Comparison of ENCODE assay signal across 1 cellular context in the genomic region with DNA sequence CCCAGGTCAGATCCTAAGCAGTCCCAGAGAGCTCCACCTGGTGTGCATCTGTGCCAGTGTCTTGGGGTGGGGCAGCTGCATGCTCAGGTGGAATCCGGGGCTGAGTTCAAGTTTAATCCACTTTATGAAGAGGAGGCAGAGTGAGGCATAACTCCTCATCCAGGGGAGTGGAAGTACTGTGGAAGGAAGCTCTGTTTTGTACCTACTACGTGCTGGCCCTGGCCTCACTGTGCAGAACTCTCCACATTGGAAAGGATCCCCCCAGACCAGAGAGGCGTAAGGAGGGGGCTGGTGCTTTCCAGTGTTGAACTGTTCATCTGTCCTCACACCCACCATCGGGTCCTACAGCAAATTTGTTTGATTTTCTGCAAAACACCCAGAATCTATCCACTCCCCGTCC.
TF ChIP-seq lines count a peak whose summit lies in the region.

No MANE protein-coding gene starts in this region.

TF ChIP-seq in HCT116, 20 proteins besides CTCF, POLR2A, EP300 and RAD21:
- TF ChIP-seq, protein P1, sequence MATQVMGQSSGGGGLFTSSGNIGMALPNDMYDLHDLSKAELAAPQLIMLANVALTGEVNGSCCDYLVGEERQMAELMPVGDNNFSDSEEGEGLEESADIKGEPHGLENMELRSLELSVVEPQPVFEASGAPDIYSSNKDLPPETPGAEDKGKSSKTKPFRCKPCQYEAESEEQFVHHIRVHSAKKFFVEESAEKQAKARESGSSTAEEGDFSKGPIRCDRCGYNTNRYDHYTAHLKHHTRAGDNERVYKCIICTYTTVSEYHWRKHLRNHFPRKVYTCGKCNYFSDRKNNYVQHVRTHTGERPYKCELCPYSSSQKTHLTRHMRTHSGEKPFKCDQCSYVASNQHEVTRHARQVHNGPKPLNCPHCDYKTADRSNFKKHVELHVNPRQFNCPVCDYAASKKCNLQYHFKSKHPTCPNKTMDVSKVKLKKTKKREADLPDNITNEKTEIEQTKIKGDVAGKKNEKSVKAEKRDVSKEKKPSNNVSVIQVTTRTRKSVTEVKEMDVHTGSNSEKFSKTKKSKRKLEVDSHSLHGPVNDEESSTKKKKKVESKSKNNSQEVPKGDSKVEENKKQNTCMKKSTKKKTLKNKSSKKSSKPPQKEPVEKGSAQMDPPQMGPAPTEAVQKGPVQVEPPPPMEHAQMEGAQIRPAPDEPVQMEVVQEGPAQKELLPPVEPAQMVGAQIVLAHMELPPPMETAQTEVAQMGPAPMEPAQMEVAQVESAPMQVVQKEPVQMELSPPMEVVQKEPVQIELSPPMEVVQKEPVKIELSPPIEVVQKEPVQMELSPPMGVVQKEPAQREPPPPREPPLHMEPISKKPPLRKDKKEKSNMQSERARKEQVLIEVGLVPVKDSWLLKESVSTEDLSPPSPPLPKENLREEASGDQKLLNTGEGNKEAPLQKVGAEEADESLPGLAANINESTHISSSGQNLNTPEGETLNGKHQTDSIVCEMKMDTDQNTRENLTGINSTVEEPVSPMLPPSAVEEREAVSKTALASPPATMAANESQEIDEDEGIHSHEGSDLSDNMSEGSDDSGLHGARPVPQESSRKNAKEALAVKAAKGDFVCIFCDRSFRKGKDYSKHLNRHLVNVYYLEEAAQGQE (IDR thresholded peaks at IDR 0.05; ENCODE audit: low read depth), result no peak
- TF ChIP-seq EZH2 (IDR thresholded peaks at IDR 0.05) (no peak), POLR2AphosphoS5 (IDR thresholded peaks at IDR 0.05; ENCODE audit: low read depth, low read length) (no peak), CEBPB (IDR thresholded peaks at IDR 0.05; ENCODE audit: low read depth) (no peak), EZH2phosphoT487 (IDR thresholded peaks at IDR 0.05; ENCODE audit: borderline replicate concordance) (no peak), TCF7L2 (IDR thresholded peaks at IDR 0.05; ENCODE audit: borderline replicate concordance, extremely low read depth, insufficient read depth, insufficient read length) (no peak), EGR1 (IDR thresholded peaks at IDR 0.05; ENCODE audit: low read depth) (no peak)
- TF ChIP-seq, protein P2, sequence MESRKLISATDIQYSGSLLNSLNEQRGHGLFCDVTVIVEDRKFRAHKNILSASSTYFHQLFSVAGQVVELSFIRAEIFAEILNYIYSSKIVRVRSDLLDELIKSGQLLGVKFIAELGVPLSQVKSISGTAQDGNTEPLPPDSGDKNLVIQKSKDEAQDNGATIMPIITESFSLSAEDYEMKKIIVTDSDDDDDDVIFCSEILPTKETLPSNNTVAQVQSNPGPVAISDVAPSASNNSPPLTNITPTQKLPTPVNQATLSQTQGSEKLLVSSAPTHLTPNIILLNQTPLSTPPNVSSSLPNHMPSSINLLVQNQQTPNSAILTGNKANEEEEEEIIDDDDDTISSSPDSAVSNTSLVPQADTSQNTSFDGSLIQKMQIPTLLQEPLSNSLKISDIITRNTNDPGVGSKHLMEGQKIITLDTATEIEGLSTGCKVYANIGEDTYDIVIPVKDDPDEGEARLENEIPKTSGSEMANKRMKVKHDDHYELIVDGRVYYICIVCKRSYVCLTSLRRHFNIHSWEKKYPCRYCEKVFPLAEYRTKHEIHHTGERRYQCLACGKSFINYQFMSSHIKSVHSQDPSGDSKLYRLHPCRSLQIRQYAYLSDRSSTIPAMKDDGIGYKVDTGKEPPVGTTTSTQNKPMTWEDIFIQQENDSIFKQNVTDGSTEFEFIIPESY (IDR thresholded peaks at IDR 0.05; ENCODE audit: extremely low read depth, insufficient replicate concordance, low read length), result no peak
